ENCODE assay signal across 1 cellular context in genomic region chr12:38516418-38516817, GRCh38.
TF ChIP-seq lines count a peak whose summit lies in the region.

No MANE protein-coding gene starts in this region.

TF ChIP-seq in GM23338, 12 proteins besides CTCF, POLR2A, EP300 and RAD21 (continued from another document):
- TF ChIP-seq ZNF462 (CRISPR knock-in tag; IDR thresholded peaks at IDR 0.05) (no peak), STAT1 (IDR thresholded peaks at IDR 0.05; ENCODE audit: unreplicated experiment) (no peak), ETS1 (IDR thresholded peaks at IDR 0.05) (no peak)
